Comparison of ENCODE assay signal across 8 cellular contexts in the genomic region with DNA sequence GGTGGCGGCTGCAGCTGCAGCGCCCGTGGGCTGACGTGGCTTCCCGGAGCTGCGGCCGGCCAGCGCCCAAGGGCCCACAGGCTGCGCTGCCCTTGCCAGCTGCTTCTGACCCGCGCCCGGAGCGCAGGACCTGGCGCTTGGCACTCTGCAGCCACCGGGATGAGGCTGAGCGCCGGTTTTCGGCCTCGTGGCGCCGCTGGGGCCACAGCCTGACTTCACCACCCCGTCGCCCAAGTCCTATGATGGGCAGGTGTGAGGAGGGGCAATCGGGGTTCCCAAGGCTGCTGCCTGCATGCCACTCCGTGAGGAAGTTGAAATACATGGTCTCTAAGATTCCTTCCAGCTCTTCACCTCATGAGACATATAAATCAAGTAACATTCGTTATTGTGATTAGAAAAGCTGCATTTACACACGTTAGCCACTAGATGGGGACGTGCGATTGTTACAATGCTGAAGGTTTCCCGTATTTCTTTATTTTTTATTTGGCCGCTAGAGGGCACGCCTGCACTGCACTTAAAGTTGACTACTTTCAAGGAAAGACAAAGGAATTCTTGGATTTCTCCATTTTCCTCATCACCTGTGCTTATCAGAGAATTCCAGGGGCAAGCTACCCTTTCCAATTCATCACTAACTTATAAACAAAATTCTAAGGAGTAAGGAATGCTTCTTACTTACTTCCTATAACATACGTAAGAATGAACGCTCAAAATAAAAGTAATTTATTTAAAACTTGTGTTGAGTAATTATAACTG. TPM values are rescaled to one million over a fixed set of nuclear protein-coding genes. Genes with fewer than 3 reads are reported as not detected.
DNase-seq lines count a peak whose midpoint lies in the region; ATAC-seq and TF ChIP-seq lines count a peak whose summit lies in the region.
"Not testable (repeated sequence)": the region's sequence is repeated elsewhere in the genome, so short reads cannot be mapped to it uniquely, and the experiment has no call there.

No MANE protein-coding gene starts in this region.

- 4 to 10% (median 5%) methylated on average over 18 to 34 of the region's 34 CpGs for WGBS in heart left ventricle, 4 donors

- not testable (repeated sequence) for TF ChIP-seq POLR2A in heart left ventricle (IDR thresholded peaks at IDR 0.05)

- not testable (repeated sequence) for H3K9me3 Mint-ChIP-seq in WTC11

- peak overlapping the region; percentile 74 for H3K4me3 Mint-ChIP-seq in WTC11

- H3K4me1 ChIP-seq in DND-41 (ENCODE audit: insufficient read depth, low read length), result peaks cover 14% of the 10 kb centered on the region; the same call in 1 of the 2 replicates
- H3K4me1 ChIP-seq in HUES48 (ENCODE audit: control insufficient read depth, insufficient read depth, low read length); heart left ventricle: not testable (repeated sequence)

- peaks cover 22% of the 10 kb centered on the region for H3K79me2 ChIP-seq in DND-41 (ENCODE audit: insufficient read depth, low read length)
- H3K79me2 ChIP-seq in neural cell (replicated peaks; ENCODE audit: insufficient read depth, low read length), result not testable (repeated sequence)

- not testable (repeated sequence) for H3K36me3 ChIP-seq in DND-41 (ENCODE audit: insufficient read depth, low read length); HUES48 (ENCODE audit: control insufficient read depth, insufficient read depth, low read length); brain microvascular endothelial cell (replicated peaks); heart left ventricle; neural cell (ENCODE audit: insufficient read depth, low read length)

- peak overlapping the region; percentile 99 for H3K4me2 ChIP-seq in DND-41 (ENCODE audit: insufficient read depth, low read length)
- peak overlapping the region; percentile 65 for H3K4me2 ChIP-seq in neural cell (ENCODE audit: low read length)

- TF ChIP-seq CTCF in DND-41 (IDR thresholded peaks at IDR 0.05; ENCODE audit: borderline replicate concordance, extremely low read depth, low read length, poor library complexity, severe bottlenecking) (peak; percentile 76), WTC11 (IDR thresholded peaks at IDR 0.05) (peak; percentile 88), brain microvascular endothelial cell (IDR thresholded peaks at IDR 0.05; ENCODE audit: low read depth, low read length, missing control alignments) (peak; percentile 68), heart left ventricle (IDR thresholded peaks at IDR 0.05) (peak; percentile 75 to 90 (median 86)), neural cell (IDR thresholded peaks at IDR 0.05; ENCODE audit: poor library complexity, severe bottlenecking) (peak; percentile 100)

- H3K27ac Mint-ChIP-seq in WTC11, result 0 out of 2 replicates have a peak overlapping the region, but pooled peaks have one; percentile 32

- H3K9me3 ChIP-seq in DND-41 (ENCODE audit: insufficient read depth, low read length, severe bottlenecking); HUES48 (ENCODE audit: control insufficient read depth, insufficient read depth, low read length); heart left ventricle; neural cell (ENCODE audit: low read length): not testable (repeated sequence)

- not testable (repeated sequence) for H3K9me2 ChIP-seq in neural cell (ENCODE audit: insufficient read depth, low read length)

- H3K27me3 ChIP-seq in DND-41 (ENCODE audit: insufficient read depth, low read length, poor library complexity); HUES48 (ENCODE audit: control insufficient read depth, insufficient read depth, low read length); brain microvascular endothelial cell (replicated peaks); heart left ventricle; neural cell (ENCODE audit: insufficient read depth, low read depth, low read length): not testable (repeated sequence)

- H3K27me3 Mint-ChIP-seq in WTC11 (ENCODE audit: low read depth), result peaks cover 28% of the 10 kb centered on the region

- not testable (repeated sequence) for H3F3A ChIP-seq in neural cell (ENCODE audit: insufficient read depth, low read length, poor library complexity, severe bottlenecking)

- peak overlapping the region; percentile 97 for H3K27ac ChIP-seq in DND-41 (ENCODE audit: low read length)
- not testable (repeated sequence) for H3K27ac ChIP-seq in HUES48 (ENCODE audit: low read depth, low read length)
- peak overlapping the region; percentile 73 for H3K27ac ChIP-seq in brain microvascular endothelial cell
- peak overlapping the region; percentile 79 to 95 (median 92) for H3K27ac ChIP-seq in heart left ventricle
- peak overlapping the region; percentile 90 for H3K27ac ChIP-seq in neural cell (ENCODE audit: low read length)
- peak overlapping the region; percentile 89 for H3K27ac ChIP-seq in substantia nigra (ENCODE audit: low read depth, low read length, poor library complexity, severe bottlenecking)

- intact Hi-C loops in heart left ventricle (cut with DNase I), result loop anchor here in 1 of 10 donors (5.0 kb wide), 1 partner anchor 180 kb away; no protein-coding TSS in a partner anchor

- TF ChIP-seq RAD21 in neural cell (conservative IDR thresholded peaks at IDR 0.05), result peak; percentile 92

- H3K9ac ChIP-seq in DND-41 (ENCODE audit: low read depth, low read length), result peak overlapping the region; percentile 78
- H3K9ac ChIP-seq in HUES48 (ENCODE audit: low read depth, low read length), result peak overlapping the region; percentile 56; the same call in 1 of the 2 replicates
- H3K9ac ChIP-seq in neural cell (ENCODE audit: low read length), result peak overlapping the region; percentile 88

- in situ Hi-C loops in brain microvascular endothelial cell (cut with HindIII; ENCODE audit: low pct_ligation_motif_present, low sequenced_read_pairs), result not testable (repeated sequence)

- H3K4me3 ChIP-seq in DND-41 (ENCODE audit: low read depth in 1 of 2, low read length in 2 of 2) (peak overlapping the region; percentile 66 to 85; a peak in 3 of 4 replicates), HUES48 (ENCODE audit: low read depth, low read length) (peak overlapping the region; percentile 79), brain microvascular endothelial cell (ENCODE audit: low read depth, low read length) (peak overlapping the region; percentile 62), heart left ventricle (peak overlapping the region; percentile 47 to 97 (median 67)), neural cell (ENCODE audit: low read length) (peak overlapping the region; percentile 70)

- CTCF ChIA-PET in WTC11 (lab: Charles Lee), result interaction anchor here (0.5 to 3.0 kb wide), 31 partner anchors 17 to 815 kb away, joined by 3 to 26 read pairs (median 4); a partner anchor contains a TSS

- ATAC-seq in DND-41 (ENCODE audit: insufficient read depth, low read depth) (peak; percentile 49), GM21529 (IDR thresholded peaks at IDR 0.05; ENCODE audit: unreplicated experiment) (peak; percentile 48), WTC11 (peak; percentile 49), heart left ventricle (peak; percentile 49 to 83 (median 76))

- not testable (repeated sequence) for H3K36me3 Mint-ChIP-seq in WTC11

- H2AFZ ChIP-seq in DND-41 (ENCODE audit: low read depth, low read length) (peak overlapping the region; percentile 99), neural cell (ENCODE audit: low read depth, low read length) (peak overlapping the region; percentile 76)

- TF ChIP-seq EP300 in neural cell (conservative IDR thresholded peaks at IDR 0.05; ENCODE audit: poor library complexity, severe bottlenecking), result peak; percentile 31

- not testable (repeated sequence) for H4K20me1 ChIP-seq in DND-41 (ENCODE audit: insufficient read depth, low read length); neural cell (ENCODE audit: insufficient read depth)

- POLR2A ChIA-PET in WTC11 (lab: Charles Lee), result interaction anchor here (0.7 kb wide), 1 partner anchor 146 kb away, joined by 3 read pairs; no protein-coding TSS in a partner anchor

- peak; percentile 68 for DNase-seq in DND-41
- DNase-seq in WTC11 (ENCODE audit: low spot score), result peak; percentile 67
- DNase-seq in brain microvascular endothelial cell, result peak; percentile 81
- peak; percentile 35 to 63 (median 59) for DNase-seq in heart left ventricle
- DNase-seq in substantia nigra (lab: John Stamatoyannopoulos, UW), result not testable (repeated sequence)

- H3K4me1 Mint-ChIP-seq in WTC11, result not testable (repeated sequence)

TF ChIP-seq in WTC11, 78 proteins besides CTCF, POLR2A, EP300 and RAD21 (continues in another document):
- TF ChIP-seq, protein P1, sequence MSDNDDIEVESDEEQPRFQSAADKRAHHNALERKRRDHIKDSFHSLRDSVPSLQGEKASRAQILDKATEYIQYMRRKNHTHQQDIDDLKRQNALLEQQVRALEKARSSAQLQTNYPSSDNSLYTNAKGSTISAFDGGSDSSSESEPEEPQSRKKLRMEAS (CRISPR knock-in tag; IDR thresholded peaks at IDR 0.05), result peak; percentile 9; the same call in 1 of the 2 replicates

TF ChIP-seq in neural cell, 6 proteins besides CTCF, POLR2A, EP300 and RAD21 (continues in another document):
- TF ChIP-seq SMC3 (conservative IDR thresholded peaks at IDR 0.05; ENCODE audit: poor library complexity) (peak; percentile 89), POLR2AphosphoS5 (IDR thresholded peaks at IDR 0.05) (peak; percentile 51), MXI1 (conservative IDR thresholded peaks at IDR 0.05; ENCODE audit: poor library complexity, severe bottlenecking) (peak; percentile 71)

RNA-seq across cellular contexts. Expression of a gene that starts 1.1 kb away (rescaled TPM):
- total RNA-seq in WTC11 (2021) (8.7 to 12.6 TPM (median 11.7 TPM) in 3 replicates), heart left ventricle (10 to 100 TPM in 2 of 9 donors, 1 to 10 TPM in 7; 4.5 to 17.7 (median 7.1) TPM)
- polyA plus RNA-seq in heart left ventricle (1 to 10 TPM; 1.3 to 4.0 TPM), neural cell (76.9 and 90.3 TPM in 2 replicates)
- 489 and 606 TPM in 2 replicates for polyA minus RNA-seq in neural cell

RNA-seq across cellular contexts. Expression of a gene that starts 42.0 kb away (rescaled TPM):
- total RNA-seq in WTC11 (2021) (0.20 to 0.66 TPM (median 0.55 TPM) in 3 replicates), heart left ventricle (10 to 100 TPM in 2 of 9 donors, 1 to 10 TPM in 7; 1.7 to 20.2 (median 5.5) TPM)
- polyA plus RNA-seq in heart left ventricle (1 to 10 TPM; 2.1 to 5.6 TPM), neural cell (not detected in 2 replicates)
- polyA minus RNA-seq in neural cell, result not detected in 2 replicates
